8 cellular contexts compared by ENCODE assay signal in the genomic region with DNA sequence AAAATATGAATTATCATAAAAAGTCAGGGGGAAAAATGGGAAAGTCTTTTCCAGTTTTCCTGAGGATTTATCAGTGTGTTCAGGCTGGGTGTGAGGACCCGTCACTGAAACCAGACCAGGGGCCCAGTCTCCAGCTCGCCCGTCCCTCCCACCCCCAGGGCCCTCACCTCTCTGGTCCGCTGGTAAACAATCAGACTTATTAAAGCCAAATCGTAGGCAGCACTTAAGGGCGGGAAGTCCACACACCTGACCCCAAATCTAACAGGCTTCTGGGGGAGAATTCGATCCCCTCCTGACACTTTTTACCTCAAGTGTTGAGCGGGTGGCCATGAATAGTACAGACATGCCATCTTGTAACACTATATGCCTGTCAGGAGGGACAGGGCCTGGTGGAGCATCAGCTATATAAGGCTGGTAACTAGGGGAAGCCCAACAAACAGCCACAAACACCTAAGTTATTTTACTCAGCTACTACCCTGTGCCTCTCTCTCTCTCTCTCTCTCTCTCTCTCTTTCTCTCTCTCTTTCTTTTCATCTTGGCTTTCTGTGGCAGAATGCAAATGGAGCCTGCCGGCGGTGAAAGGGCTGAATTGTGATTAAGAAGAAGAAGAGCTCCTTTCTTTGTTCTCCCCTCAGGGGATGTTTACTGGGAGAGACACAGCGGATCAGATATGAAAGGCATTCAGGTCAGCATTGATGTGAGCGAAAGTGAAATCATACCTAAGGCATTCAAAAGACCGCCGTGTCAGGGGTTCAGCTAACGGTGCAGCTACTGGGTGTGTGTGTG. TPM values are rescaled to one million over a fixed set of nuclear protein-coding genes. Genes with fewer than 3 reads are reported as not detected.
DNase-seq lines count a peak whose midpoint lies in the region; ATAC-seq, FAIRE-seq and TF ChIP-seq lines count a peak whose summit lies in the region.

No MANE protein-coding gene starts in this region.

- peak overlapping the region; percentile 89 to 96 (median 92) for H3K4me3 Mint-ChIP-seq in brain

- peaks cover 26% of the 10 kb centered on the region for H3K36me3 Mint-ChIP-seq in brain

- H3K4me1 ChIP-seq in Karpas-422 (ENCODE audit: low read length) (peaks cover 54% of the 10 kb centered on the region), left lung (peaks cover 10 to 91% of the 10 kb centered on the region in 2 donors)

- no peaks in the 10 kb centered on the region for H3K9me2 ChIP-seq in Karpas-422 (replicated peaks; ENCODE audit: insufficient read depth, low read length)

- peaks cover 23% of the 10 kb centered on the region; the same call in 1 of the 2 replicates for H4K20me1 ChIP-seq in Karpas-422 (ENCODE audit: insufficient read depth, low read depth, low read length)

- intact Hi-C loops in left lung (cut with DNase I) (loop anchor here in 1 of 2 donors (10.0 kb wide), 1 partner anchor 1076 kb away; no protein-coding TSS in a partner anchor), left colon (cut with DNase I, micrococcal nuclease) (loop anchor here in 1 of 2 donors (10.0 kb wide), 1 partner anchor 1076 kb away; no protein-coding TSS in a partner anchor)

- no peak for DNase-seq in GM12891 (ENCODE audit: insufficient read length, low spot score)
- DNase-seq in Karpas-422: no peak
- DNase-seq in left lung: no peak
- DNase-seq in left lobe of liver (ENCODE audit: low spot score): no peak
- no peak for DNase-seq in left colon

- no peak for TF ChIP-seq POLR2A in GM12891 (IDR thresholded peaks at IDR 0.05; ENCODE audit: low read depth, low read length)

- H3K27me3 Mint-ChIP-seq in brain: peaks cover 27% of the 10 kb centered on the region

- ATAC-seq in GM21576 (IDR thresholded peaks at IDR 0.05; ENCODE audit: unreplicated experiment) (peak; percentile 62), left lung (peak; percentile 5), left lobe of liver (no peak), left colon (no peak)

- peaks cover 99% of the 10 kb centered on the region for H3K4me1 Mint-ChIP-seq in brain

- H3K79me2 ChIP-seq in Karpas-422 (ENCODE audit: low read length): peaks cover 12% of the 10 kb centered on the region; the same call in 1 of the 2 replicates

- H3K36me3 ChIP-seq in Karpas-422 (ENCODE audit: insufficient read depth, low read length) (no peaks in the 10 kb centered on the region; the same call in 1 of the 2 replicates), left lung (peaks cover 0 to 18% of the 10 kb centered on the region in 2 donors)

- peak overlapping the region; percentile 24; the same call in 1 of the 2 replicates for H3K4me3 ChIP-seq in Karpas-422 (ENCODE audit: low read length)
- H3K4me3 ChIP-seq in left lung: peak overlapping the region in 1 of 2 donors; percentile 21

- no peaks in the 10 kb centered on the region for H3K9me3 ChIP-seq in Karpas-422 (ENCODE audit: low read length)
- no peaks in the 10 kb centered on the region for H3K9me3 ChIP-seq in left lung

- no peaks in the 10 kb centered on the region for H3K27me3 ChIP-seq in Karpas-422 (ENCODE audit: low read length)
- H3K27me3 ChIP-seq in left lung: peaks cover 0 to 44% of the 10 kb centered on the region in 2 donors

- TF ChIP-seq CTCF in brain (conservative IDR thresholded peaks at IDR 0.05) (no peak), left lung (IDR thresholded peaks at IDR 0.05) (no peak)

- peak overlapping the region; percentile 47 for H3K4me2 ChIP-seq in Karpas-422 (ENCODE audit: low read depth, low read length, poor library complexity, severe bottlenecking)

- H3K9ac ChIP-seq in Karpas-422 (ENCODE audit: low read length): 0 out of 2 replicates have a peak overlapping the region, but pooled peaks have one; percentile 25

- H3K27ac ChIP-seq in Karpas-422 (ENCODE audit: low read length): no peak overlapping the region
- H3K27ac ChIP-seq in left lung: peak overlapping the region; percentile 98 to 99
- peak overlapping the region; percentile 99 for H3K27ac ChIP-seq in temporal lobe (ENCODE audit: low read depth, low read length)

- peak overlapping the region; percentile 98 to 99 (median 99) for H3K27ac Mint-ChIP-seq in brain

- no peak for FAIRE-seq in GM12891 (lab: Jason Lieb, UNC)

- no peak overlapping the region for H2AFZ ChIP-seq in Karpas-422 (ENCODE audit: low read length)

- no peaks in the 10 kb centered on the region for H3K9me3 Mint-ChIP-seq in brain

TF ChIP-seq in GM12891, 5 proteins besides CTCF, POLR2A, EP300 and RAD21:
- no peak for TF ChIP-seq POLR2AphosphoS5 (IDR thresholded peaks at IDR 0.05; ENCODE audit: low read depth, low read length)
- TF ChIP-seq SPI1 (IDR thresholded peaks at IDR 0.05; ENCODE audit: low read depth, low read length): no peak
- peak; percentile 34; the same call in 1 of the 2 replicates for TF ChIP-seq POU2F2 (IDR thresholded peaks at IDR 0.05; ENCODE audit: low read depth, low read length)

RNA-seq across cellular contexts. Expression of gene ZEB2, which starts 9.5 kb away (rescaled TPM):
- 1.3 TPM for polyA plus RNA-seq in GM12891 (2012; ENCODE audit: low read depth, missing spikeins)
- 15.3 and 29.4 TPM in 2 replicates for total RNA-seq in Karpas-422 (2014; rRNA removed; shearing (Covaris generic); ENCODE audit: low replicate concordance)
- polyA plus RNA-seq in brain (ENCODE audit: insufficient read depth, low read depth, low replicate concordance): 28.2 TPM
- total RNA-seq in left lung (100 to 1,000 TPM; 141 to 272 TPM), temporal lobe (283 TPM), left lobe of liver (19.3 TPM), left colon (10 to 100 TPM; 15.4 to 41.1 TPM)

Comparison
In these comparisons a context has a peak if more than half of its experiments do, and no peak if none do; other contexts are left out.
1. ATAC-seq: peak in GM21576 (single experiment) and left lung (single experiment); none in left lobe of liver (single experiment) and left colon (single experiment).